Comparison of ENCODE assay signal across 30 cellular contexts in genomic region chr6:62707914-62708313, GRCh38.
"Had no signal": no experiment of that assay in that cellular context is flagged by ENCODE, and none has a peak within 500 bp of the region (broad histone marks: within the 10 kb centered on the region; RNA-seq: fewer than 3 reads in every experiment).

No MANE protein-coding gene starts in this region.

- DNase-seq: KG1, MG63, MM.1S, NCI-H1048, NCI-H1092, NCI-H1092 treated with DMSO at 0.1 percent for 48 hours, NCI-H1105, NCI-H1105 treated with DMSO at 0.1 percent for 48 hours, NCI-H1417 treated with DMSO at 0.1 percent for 48 hours, NCI-H1436, NCI-H1436 treated with DMSO at 0.1 percent for 48 hours, NCI-H146, NCI-H1694, NCI-H1694 treated with DMSO at 0.1 percent for 48 hours, NCI-H187, NCI-H187 treated with DMSO at 0.1 percent for 48 hours, NCI-H1930, NCI-H2029, NCI-H2029 treated with DMSO at 0.1 percent for 48 hours, NCI-H2081, NCI-H2081 treated with DMSO at 0.1 percent for 48 hours, NCI-H2107, NCI-H2171, NCI-H2171 treated with DMSO at 0.1 percent for 48 hours, NCI-H2227 treated with DMSO at 0.1 percent for 48 hours, NCI-H226, NCI-H345, NCI-H446, NCI-H446 treated with DMSO at 0.1 percent for 48 hours had no signal

- H3K4me3 ChIP-seq: MG63 had no signal

- H3K27ac ChIP-seq: KMS-11 had no signal
